Comparison of ENCODE assay signal across 1 cellular context in genomic region chr6:37432916-37433656, GRCh38.
TF ChIP-seq lines count a peak whose summit lies in the region.

Gene CMTR1 (plus strand): TSS chr6:37433221. CDS start chr6:37435630, 2,409 bp downstream.

TF ChIP-seq in HepG2, 621 proteins besides CTCF, POLR2A, EP300 and RAD21 (continued from another document and continues in another):
- TF ChIP-seq ZNF816 (CRISPR knock-in tag; IDR thresholded peaks at IDR 0.05; ENCODE audit: borderline replicate concordance) (no peak; the same call in 1 of the 2 replicates), ZBTB46 (CRISPR knock-in tag; IDR thresholded peaks at IDR 0.05; ENCODE audit: borderline replicate concordance) (no peak; the same call in 1 of the 2 replicates), CHD4 (IDR thresholded peaks at IDR 0.05; ENCODE audit: borderline replicate concordance, low read length) (no peak), ZNF136 (CRISPR knock-in tag; IDR thresholded peaks at IDR 0.05; ENCODE audit: low read depth) (0 out of 2 replicates have a peak, but pooled peaks have one; percentile 69), TOPORS (CRISPR knock-in tag; IDR thresholded peaks at IDR 0.05) (0 out of 2 replicates have a peak, but pooled peaks have one; percentile 29), USF2 (IDR thresholded peaks at IDR 0.05; ENCODE audit: low read depth, low read length) (no peak), USF2 (CRISPR knock-in tag; IDR thresholded peaks at IDR 0.05; ENCODE audit: borderline replicate concordance) (no peak), ZGPAT (CRISPR knock-in tag; IDR thresholded peaks at IDR 0.05) (peak; percentile 98), PITX1 (CRISPR knock-in tag; IDR thresholded peaks at IDR 0.05) (peak; percentile 45; the same call in 1 of the 2 replicates), KLF15 (CRISPR knock-in tag; IDR thresholded peaks at IDR 0.05; ENCODE audit: borderline replicate concordance) (no peak), ZNF549 (CRISPR knock-in tag; IDR thresholded peaks at IDR 0.05) (no peak), HDAC1 (CRISPR knock-in tag; IDR thresholded peaks at IDR 0.05) (peak; percentile 99), ZBTB33 (CRISPR knock-in tag; IDR thresholded peaks at IDR 0.05) (no peak), HOMEZ (CRISPR knock-in tag; IDR thresholded peaks at IDR 0.05; ENCODE audit: low read depth) (0 out of 2 replicates have a peak, but pooled peaks have one; percentile 42), ZNF33B (CRISPR knock-in tag; IDR thresholded peaks at IDR 0.05) (no peak), POLR2G (IDR thresholded peaks at IDR 0.05; ENCODE audit: low read depth, low read length) (peak; percentile 93), NCOA1 (CRISPR knock-in tag; IDR thresholded peaks at IDR 0.05) (no peak), ZNF740 (CRISPR knock-in tag; IDR thresholded peaks at IDR 0.05) (peak; percentile 82; the same call in 1 of the 2 replicates), RNF2 (conservative IDR thresholded peaks at IDR 0.05; ENCODE audit: low read depth) (no peak), PRDM15 (CRISPR knock-in tag; IDR thresholded peaks at IDR 0.05) (no peak), SMARCC2 (IDR thresholded peaks at IDR 0.05) (no peak), ZNF33A (CRISPR knock-in tag; IDR thresholded peaks at IDR 0.05; ENCODE audit: borderline replicate concordance) (no peak), KDM2A (CRISPR knock-in tag; IDR thresholded peaks at IDR 0.05; ENCODE audit: borderline replicate concordance, low read depth) (peak; percentile 98), PAX8 (CRISPR knock-in tag; IDR thresholded peaks at IDR 0.05; ENCODE audit: borderline replicate concordance) (no peak), BRD4 (CRISPR knock-in tag; IDR thresholded peaks at IDR 0.05) (peak; percentile 70; the same call in 1 of the 2 replicates), POLR2AphosphoS5 (IDR thresholded peaks at IDR 0.05; ENCODE audit: low read depth, low read length) (peak; percentile 89), CEBPG (CRISPR knock-in tag; IDR thresholded peaks at IDR 0.05) (peak; percentile 47; the same call in 1 of the 2 replicates), BRF2 (CRISPR knock-in tag; IDR thresholded peaks at IDR 0.05) (0 out of 2 replicates have a peak, but pooled peaks have one; percentile 31), CREBL2 (CRISPR knock-in tag; IDR thresholded peaks at IDR 0.05; ENCODE audit: borderline replicate concordance) (peak; percentile 27; the same call in 1 of the 2 replicates), ZBTB43 (CRISPR knock-in tag; conservative IDR thresholded peaks at IDR 0.05) (no peak), ZNF687 (CRISPR knock-in tag; IDR thresholded peaks at IDR 0.05) (peak; percentile 89), HNRNPUL1 (IDR thresholded peaks at IDR 0.05; ENCODE audit: low read depth, low read length) (peak; percentile 87), ZNF3 (CRISPR knock-in tag; IDR thresholded peaks at IDR 0.05) (no peak), ZBTB21 (CRISPR knock-in tag; IDR thresholded peaks at IDR 0.05) (no peak; the same call in 1 of the 2 replicates), KLF9 (CRISPR knock-in tag; IDR thresholded peaks at IDR 0.05; ENCODE audit: low read depth) (0 out of 2 replicates have a peak, but pooled peaks have one; percentile 23), RBFOX2 (IDR thresholded peaks at IDR 0.05; ENCODE audit: low read depth, low read length) (peak; percentile 96), ATRX (CRISPR knock-in tag; IDR thresholded peaks at IDR 0.05; ENCODE audit: borderline replicate concordance) (no peak), NFIC (IDR thresholded peaks at IDR 0.05; ENCODE audit: low read length) (no peak)
